Comparison of ENCODE assay signal across 27 cellular contexts in genomic region chr12:49543914-49544815, GRCh38. TPM values are rescaled to one million over a fixed set of nuclear protein-coding genes. Genes with fewer than 3 reads are reported as not detected.
DNase-seq lines count a peak whose midpoint lies in the region; FAIRE-seq and TF ChIP-seq lines count a peak whose summit lies in the region.
"Had no signal": no experiment of that assay in that cellular context is flagged by ENCODE, and none has a peak within 500 bp of the region (broad histone marks: within the 10 kb centered on the region; RNA-seq: fewer than 3 reads in every experiment).

No MANE protein-coding gene starts in this region.

- H3K4me3 ChIP-seq in astrocyte (ENCODE audit: insufficient read depth, low read depth, low read length) (no peak overlapping the region), iPS-18c (ENCODE audit: insufficient read depth, low read depth, low read length) (peak overlapping the region; percentile 34)
- H3K4me3 ChIP-seq: A549, body of pancreas, GM23248, transverse colon had no signal

- peak; percentile 57 for DNase-seq in activated effector memory CD4-positive, alpha-beta T cell treated with anti-CD3 and anti-CD28 coated beads, Interleukin-2, amount 50 U/mL, for 16 hours
- no peak for DNase-seq in activated effector memory CD4-positive, alpha-beta T cell treated with Interleukin-2 at 50 U/mL for 16 hours
- DNase-seq in astrocyte (ENCODE audit: low read depth) (no peak), posterior cingulate gyrus (peak in 6 of 10 donors; percentile 50 to 93 (median 80)), AG08396 (ENCODE audit: low spot score) (no peak), COLO668 (lab: John Stamatoyannopoulos, UW; ENCODE audit: unreplicated experiment) (no peak), Calu3 (no peak)
- DNase-seq: activated CD4-positive, alpha-beta T cell treated with anti-CD3 and anti-CD28 coated beads, Interleukin-2, amount 50 U/mL, for 4 hours; body of pancreas; C1 segment of cervical spinal cord; erythroblast; GM23248; KG1; MV-4-11; NCI-H187 treated with DMSO at 0.1 percent for 48 hours; NCI-H446; right cardiac atrium; transverse colon had no signal

- H3K27me3 Mint-ChIP-seq in astrocyte (ENCODE audit: low read depth, unreplicated experiment), result peaks cover 88% of the 10 kb centered on the region
- peaks cover 57% of the 10 kb centered on the region for H3K27me3 Mint-ChIP-seq in Calu3 (ENCODE audit: unreplicated experiment)

- H2AFZ ChIP-seq in astrocyte (ENCODE audit: low read depth, low read length), result peak overlapping the region; percentile 54
- H2AFZ ChIP-seq: GM23248 had no signal

- CTCF ChIA-PET in Calu3 (lab: Charles Lee), result interaction anchor here (0.6 kb wide), 1 partner anchor 247 kb away, joined by 3 read pairs; no protein-coding TSS in a partner anchor

- H3K9ac ChIP-seq in astrocyte (ENCODE audit: low read length), result no peak overlapping the region
- H3K9ac ChIP-seq: GM23248 had no signal

- peaks cover 4% of the 10 kb centered on the region for H4K20me1 ChIP-seq in astrocyte (ENCODE audit: insufficient read depth, low read length)

- no peak for TF ChIP-seq CTCF in astrocyte (IDR thresholded peaks at IDR 0.05; ENCODE audit: insufficient read depth, low read depth, low read length)
- TF ChIP-seq CTCF in Calu3 (IDR thresholded peaks at IDR 0.05; ENCODE audit: unreplicated experiment), result no peak

- H3K9me3 Mint-ChIP-seq in astrocyte (ENCODE audit: unreplicated experiment), result peaks cover 3% of the 10 kb centered on the region
- no peaks in the 10 kb centered on the region for H3K9me3 Mint-ChIP-seq in Calu3 (ENCODE audit: low read depth, unreplicated experiment)
- H3K9me3 Mint-ChIP-seq: activated naive CD4-positive, alpha-beta T cell treated with anti-CD3 and anti-CD28 coated beads, Interleukin-2, amount 50 U/mL, for 72 hours; dendritic cell treated with granulocyte-macrophage colony-stimulating factor and Interleukin-4, amounts not matched to agents 40 ng/mL and 50 ng/mL, for 4 days; mesothelial cell of epicardium; stimulated activated memory B cell treated with anti-CD40 and anti-IgM and Interleukin-4, amounts not matched to agents 10 μg/mL and 1 μg/mL and 100 μg/mL, for 72 hours had no signal

- H3K79me2 ChIP-seq in astrocyte (ENCODE audit: insufficient read depth, low read length), result no peaks in the 10 kb centered on the region

- no peak overlapping the region for H3K27ac ChIP-seq in astrocyte (ENCODE audit: low read depth, low read length)
- H3K27ac ChIP-seq: A549, body of pancreas, GM23248, RWPE1, transverse colon had no signal

- H3K4me2 ChIP-seq in astrocyte (ENCODE audit: low read length), result no peak overlapping the region
- H3K4me2 ChIP-seq: A549 had no signal

- H3K27me3 ChIP-seq in astrocyte (ENCODE audit: insufficient read depth, low read length), result peaks cover 50% of the 10 kb centered on the region
- H3K27me3 ChIP-seq: body of pancreas had no signal

- H3K4me3 Mint-ChIP-seq in astrocyte (ENCODE audit: unreplicated experiment) (no peak overlapping the region), Calu3 (ENCODE audit: low read depth, unreplicated experiment) (no peak overlapping the region)
- H3K4me3 Mint-ChIP-seq: dendritic cell treated with granulocyte-macrophage colony-stimulating factor and Interleukin-4, amounts not matched to agents 40 ng/mL and 50 ng/mL, for 4 days; mesothelial cell of epicardium; stimulated activated memory B cell treated with anti-CD40 and anti-IgM and Interleukin-4, amounts not matched to agents 10 μg/mL and 1 μg/mL and 100 μg/mL, for 72 hours had no signal

- H3K27ac Mint-ChIP-seq in astrocyte (ENCODE audit: unreplicated experiment) (no peak overlapping the region), Calu3 (ENCODE audit: unreplicated experiment) (no peak overlapping the region)
- H3K27ac Mint-ChIP-seq: dendritic cell treated with granulocyte-macrophage colony-stimulating factor and Interleukin-4, amounts not matched to agents 40 ng/mL and 50 ng/mL, for 4 days; mesothelial cell of epicardium; stimulated activated memory B cell treated with anti-CD40 and anti-IgM and Interleukin-4, amounts not matched to agents 10 μg/mL and 1 μg/mL and 100 μg/mL, for 72 hours had no signal

- no peaks in the 10 kb centered on the region for H3K9me3 ChIP-seq in astrocyte (ENCODE audit: insufficient read depth, low read depth, low read length)
- peaks cover 5% of the 10 kb centered on the region for H3K9me3 ChIP-seq in iPS-18c (ENCODE audit: control insufficient read depth, insufficient read depth, low read length)
- H3K9me3 ChIP-seq: A549, body of pancreas, transverse colon had no signal

- BruUV-seq in Calu3 (replicated peaks; lab: Mats Ljungman, UMichigan), result no TSS peak

- FAIRE-seq in astrocyte (lab: Jason Lieb, UNC), result no peak
- FAIRE-seq: A549, frontal cortex, islet of Langerhans had no signal

- intact Hi-C loops in posterior cingulate gyrus (cut with DNase I) (no loop called here), Calu3 (cut with micrococcal nuclease; ENCODE audit: unreplicated experiment) (no loop called here)

- H3K36me3 Mint-ChIP-seq in astrocyte (ENCODE audit: low read depth, unreplicated experiment) (peaks cover 2% of the 10 kb centered on the region), Calu3 (ENCODE audit: insufficient read depth, unreplicated experiment) (peaks cover 9% of the 10 kb centered on the region)
- H3K36me3 Mint-ChIP-seq: activated naive CD4-positive, alpha-beta T cell treated with anti-CD3 and anti-CD28 coated beads, Interleukin-2, amount 50 U/mL, for 72 hours; mesothelial cell of epicardium; stimulated activated memory B cell treated with anti-CD40 and anti-IgM and Interleukin-4, amounts not matched to agents 10 μg/mL and 1 μg/mL and 100 μg/mL, for 72 hours had no signal

- no peaks in the 10 kb centered on the region for H3K36me3 ChIP-seq in astrocyte (ENCODE audit: insufficient read depth, low read length)
- H3K36me3 ChIP-seq: transverse colon had no signal

- H3K4me1 Mint-ChIP-seq in astrocyte (ENCODE audit: low read depth, unreplicated experiment), result peaks cover 2% of the 10 kb centered on the region
- H3K4me1 Mint-ChIP-seq in Calu3 (ENCODE audit: low read depth, unreplicated experiment), result peaks cover 7% of the 10 kb centered on the region

- H3K4me1 ChIP-seq in astrocyte (ENCODE audit: insufficient read depth, low read length), result peaks cover 8% of the 10 kb centered on the region
- H3K4me1 ChIP-seq: body of pancreas had no signal

RNA-seq across cellular contexts. Expression of gene KCNH3, which starts 5.3 kb away (rescaled TPM):
- total RNA-seq in astrocyte (0.14 TPM in 1 of 2 replicates, not detected in the other), Calu3 (2022) (0.59 and 2.8 TPM in 2 replicates)
- total RNA-seq: GM23248 had no signal

RNA-seq across cellular contexts. Expression of gene MCRS1, which starts 23.8 kb away (rescaled TPM):
- total RNA-seq in astrocyte (41.3 and 45.2 TPM in 2 replicates), Calu3 (2022) (38.0 and 38.7 TPM in 2 replicates)

Comparison
In these comparisons a context has a peak if more than half of its experiments do, and no peak if none do; other contexts are left out.
1. DNase-seq: peak in activated effector memory CD4-positive, alpha-beta T cell treated with anti-CD3 and anti-CD28 coated beads, Interleukin-2, amount 50 U/mL, for 16 hours (single experiment) and posterior cingulate gyrus (6 of 10); none in activated effector memory CD4-positive, alpha-beta T cell treated with Interleukin-2 at 50 U/mL for 16 hours (single experiment), astrocyte (single experiment), AG08396 (single experiment), COLO668 (single experiment) and Calu3 (single experiment).